21 cellular contexts compared by ENCODE assay signal in the genomic region with DNA sequence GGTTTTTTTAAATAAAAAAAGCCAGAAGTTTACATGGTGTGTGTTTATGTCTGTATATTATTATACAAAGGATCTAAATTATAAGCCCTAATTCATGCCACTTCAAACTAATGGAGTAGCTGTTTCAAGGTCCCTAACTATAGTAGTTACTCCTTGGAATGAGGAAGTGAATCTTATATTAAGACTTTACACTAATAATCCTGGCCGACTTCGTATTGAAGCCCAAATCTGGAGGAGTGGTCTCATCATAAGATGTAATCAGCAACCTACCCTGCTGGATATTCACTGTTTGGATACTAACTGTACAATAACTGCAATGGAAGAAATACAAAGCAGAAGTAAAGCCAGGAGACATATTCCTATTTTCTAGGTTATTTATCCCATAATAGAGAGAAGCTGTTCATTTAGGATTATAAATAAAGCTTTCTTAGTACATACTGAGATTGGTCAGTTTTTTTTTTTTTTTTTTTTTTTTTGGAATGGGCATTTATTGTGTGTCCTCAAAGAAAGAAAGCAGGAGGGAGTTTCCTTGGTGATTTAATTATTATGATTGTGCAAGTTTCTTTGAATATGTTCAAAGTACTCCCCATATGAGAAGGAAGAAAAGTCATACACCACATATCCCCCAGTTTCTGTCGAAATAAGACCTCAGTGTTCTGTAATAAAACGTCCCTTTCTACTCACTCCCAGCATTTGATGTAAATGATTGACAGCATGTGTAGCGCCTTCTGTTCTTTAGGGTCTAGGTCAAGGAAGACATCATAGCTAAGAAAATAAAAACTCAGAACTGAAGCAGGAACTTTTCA.
DNase-seq lines count a peak whose midpoint lies in the region; ATAC-seq lines count a peak whose summit lies in the region.
"Had no signal": no experiment of that assay in that cellular context is flagged by ENCODE, and none has a peak within 500 bp of the region (broad histone marks: within the 10 kb centered on the region; RNA-seq: fewer than 3 reads in every experiment).

No MANE protein-coding gene starts in this region.

- no peak overlapping the region for H2AFZ ChIP-seq in GM23248

- peaks cover 25% of the 10 kb centered on the region; the same call in 1 of the 2 replicates for H3F3A ChIP-seq in GM23248 (ENCODE audit: insufficient read depth)

- H3K9me2 ChIP-seq in GM23248 (ENCODE audit: insufficient read depth), result no peaks in the 10 kb centered on the region

- H3K9ac ChIP-seq in GM23248, result no peak overlapping the region
- H3K9ac ChIP-seq: KMS-11 had no signal

- intact Hi-C loops in activated CD4-positive, alpha-beta memory T cell treated with anti-CD3 and anti-CD28 coated beads for 36 hours (cut with micrococcal nuclease), result no loop called here

- H3K4me1 ChIP-seq in GM23248 (ENCODE audit: insufficient read depth), result peaks cover 33% of the 10 kb centered on the region
- H3K4me1 ChIP-seq: psoas muscle had no signal

- no peak for ATAC-seq in HG02623 (IDR thresholded peaks at IDR 0.05; ENCODE audit: unreplicated experiment)
- ATAC-seq: gastroesophageal sphincter, natural killer cell, psoas muscle, WTC11 had no signal

- H3K27me3 ChIP-seq in GM23248 (replicated peaks; ENCODE audit: insufficient read depth), result no peaks in the 10 kb centered on the region
- H3K27me3 ChIP-seq: gastroesophageal sphincter, thyroid gland had no signal

- in situ Hi-C loops in GM23248 (cut with MboI), result no loop called here

- H3K36me3 ChIP-seq in GM23248 (ENCODE audit: low read depth), result no peaks in the 10 kb centered on the region
- H3K36me3 ChIP-seq: gastroesophageal sphincter, thyroid gland had no signal

- no peaks in the 10 kb centered on the region for H3K9me3 Mint-ChIP-seq in activated CD4-positive, alpha-beta memory T cell treated with anti-CD3 and anti-CD28 coated beads for 36 hours
- H3K9me3 Mint-ChIP-seq: activated T-helper 1 cell treated with anti-CD3 and anti-CD28 coated beads, Interleukin-12 subunit alpha, Interleukin-12 subunit beta, Interleukin-2, Interleukin-4 antibody, amounts not matched to agents 30 ng/mL and 10 ng/mL and 1 ng/mL, durations not matched to agents 14 hours and 24 hours and 36 hours; central memory CD8-positive, alpha-beta T cell; natural killer cell; T-helper 1 cell treated with Interleukin-12 subunit alpha and Interleukin-12 subunit beta and Interleukin-4 antibody, amounts not matched to agents 30 μg/mL and 1 μg/mL, for 36 hours; WTC11 had no signal

- no peaks in the 10 kb centered on the region for H3K79me2 ChIP-seq in GM23248 (ENCODE audit: insufficient read depth)

- no peak overlapping the region for H3K4me3 Mint-ChIP-seq in activated CD4-positive, alpha-beta memory T cell treated with anti-CD3 and anti-CD28 coated beads for 36 hours
- H3K4me3 Mint-ChIP-seq: activated T-helper 1 cell treated with anti-CD3 and anti-CD28 coated beads, Interleukin-12 subunit alpha, Interleukin-12 subunit beta, Interleukin-2, Interleukin-4 antibody, amounts not matched to agents 30 ng/mL and 10 ng/mL and 1 ng/mL, durations not matched to agents 14 hours and 24 hours and 36 hours; central memory CD8-positive, alpha-beta T cell; natural killer cell; T-helper 1 cell treated with Interleukin-12 subunit alpha and Interleukin-12 subunit beta and Interleukin-4 antibody, amounts not matched to agents 30 μg/mL and 1 μg/mL, for 36 hours; WTC11 had no signal

- H4K20me1 ChIP-seq in GM23248 (ENCODE audit: insufficient read depth), result no peaks in the 10 kb centered on the region

- H3K9me3 ChIP-seq in GM23248 (ENCODE audit: low read depth), result no peaks in the 10 kb centered on the region
- H3K9me3 ChIP-seq: gastroesophageal sphincter, psoas muscle, thyroid gland had no signal

- no peaks in the 10 kb centered on the region for H3K27me3 Mint-ChIP-seq in activated CD4-positive, alpha-beta memory T cell treated with anti-CD3 and anti-CD28 coated beads for 36 hours
- H3K27me3 Mint-ChIP-seq: central memory CD8-positive, alpha-beta T cell had no signal

- H3K4me1 Mint-ChIP-seq in activated CD4-positive, alpha-beta memory T cell treated with anti-CD3 and anti-CD28 coated beads for 36 hours (ENCODE audit: low read depth), result no peaks in the 10 kb centered on the region
- H3K4me1 Mint-ChIP-seq: central memory CD8-positive, alpha-beta T cell had no signal

- H3K27ac Mint-ChIP-seq in activated CD4-positive, alpha-beta memory T cell treated with anti-CD3 and anti-CD28 coated beads for 36 hours, result no peak overlapping the region
- H3K27ac Mint-ChIP-seq: activated T-helper 1 cell treated with anti-CD3 and anti-CD28 coated beads, Interleukin-12 subunit alpha, Interleukin-12 subunit beta, Interleukin-2, Interleukin-4 antibody, amounts not matched to agents 30 ng/mL and 10 ng/mL and 1 ng/mL, durations not matched to agents 14 hours and 24 hours and 36 hours; natural killer cell; T-helper 1 cell treated with Interleukin-12 subunit alpha and Interleukin-12 subunit beta and Interleukin-4 antibody, amounts not matched to agents 30 μg/mL and 1 μg/mL, for 36 hours; WTC11 had no signal

- H3K27ac ChIP-seq in GM23248, result peak overlapping the region; percentile 52
- H3K27ac ChIP-seq: gastroesophageal sphincter, KMS-11, psoas muscle, thyroid gland had no signal

- 87 to 93% methylated on average over 5 of the region's 5 CpGs for WGBS in GM23248 (ENCODE audit: low coverage in 1 of 2, low lambda C conversion rate in 2 of 2, missing lambda C conversion rate in 2 of 2), 2 experiments

- peak overlapping the region; percentile 29 for H3K4me2 ChIP-seq in GM23248 (ENCODE audit: unreplicated experiment)
- H3K4me2 ChIP-seq: KMS-11 had no signal

- DNase-seq in GM23248 (peak; percentile 8), SKM-1 treated with dmso at 0.1 percent for 144 hours (lab: John Stamatoyannopoulos, UW; ENCODE audit: unreplicated experiment) (peak; percentile 30), fibroblast of gingiva (ENCODE audit: low read depth) (peak; percentile 67), non-pigmented ciliary epithelial cell (ENCODE audit: low read depth) (peak; percentile 23), anterior cingulate cortex (lab: John Stamatoyannopoulos, UW) (no peak), NCI-H345 (lab: John Stamatoyannopoulos, UW) (no peak)
- no peak for DNase-seq in activated CD4-positive, alpha-beta memory T cell treated with anti-CD3 and anti-CD28 coated beads for 36 hours
- DNase-seq: activated CD8-positive, alpha-beta memory T cell treated with anti-CD3 and anti-CD28 coated beads for 24 hours; natural killer cell; NCI-H1417; psoas muscle; stimulated activated CD4-positive, alpha-beta T cell treated with anti-CD3 and anti-CD28 coated beads, Interleukin-12 subunit alpha, Interleukin-12 subunit beta, amount 100 ng/mL, for 4 hours; thyroid gland had no signal

- H3K36me3 Mint-ChIP-seq in activated CD4-positive, alpha-beta memory T cell treated with anti-CD3 and anti-CD28 coated beads for 36 hours, result no peaks in the 10 kb centered on the region
- H3K36me3 Mint-ChIP-seq: natural killer cell, WTC11 had no signal

- CTCF ChIA-PET in activated CD4-positive, alpha-beta memory T cell treated with anti-CD3 and anti-CD28 coated beads for 36 hours (lab: Charles Lee), result no interaction called here

- POLR2A ChIA-PET in activated CD4-positive, alpha-beta memory T cell treated with anti-CD3 and anti-CD28 coated beads for 36 hours (lab: Charles Lee), result no interaction called here

- no peak overlapping the region for H3K4me3 ChIP-seq in GM23248
- H3K4me3 ChIP-seq: gastroesophageal sphincter, lung, psoas muscle, thyroid gland had no signal

Comparison
In these comparisons a context has a peak if more than half of its experiments do, and no peak if none do; other contexts are left out.
1. DNase-seq: peak in GM23248 (single experiment), SKM-1 treated with dmso at 0.1 percent for 144 hours (single experiment), fibroblast of gingiva (single experiment) and non-pigmented ciliary epithelial cell (single experiment); none in activated CD4-positive, alpha-beta memory T cell treated with anti-CD3 and anti-CD28 coated beads for 36 hours (single experiment), anterior cingulate cortex (0 of 58) and NCI-H345 (single experiment).